8 cellular contexts compared by ENCODE assay signal in genomic region chr17:27457731-27458523, GRCh38.
A peak's percentile ranks its signal among the peaks of the same experiment; 100 is the strongest.
DNase-seq lines count a peak whose midpoint lies in the region; ATAC-seq and TF ChIP-seq lines count a peak whose summit lies in the region.

No MANE protein-coding gene starts in this region.

- no peak for ATAC-seq in GM18858 (IDR thresholded peaks at IDR 0.05; ENCODE audit: unreplicated experiment)

- H3K36me3 ChIP-seq in brain microvascular endothelial cell (replicated peaks) = peaks cover 3% of the 10 kb centered on the region

- H3K27ac ChIP-seq in brain microvascular endothelial cell = peak overlapping the region; percentile 61

- H3K27me3 ChIP-seq in brain microvascular endothelial cell (replicated peaks) = no peaks in the 10 kb centered on the region

- H3K4me3 ChIP-seq in brain microvascular endothelial cell (ENCODE audit: low read depth, low read length) = peak overlapping the region; percentile 89

- DNase-seq in NOMO-1 treated with DMSO at 0.1 percent for 48 hours (lab: John Stamatoyannopoulos, UW; ENCODE audit: unreplicated experiment) (peak; percentile 26), NOMO-1 treated with dmso at 0.1 percent for 144 hours (lab: John Stamatoyannopoulos, UW; ENCODE audit: unreplicated experiment) (no peak), NCI-H1105 treated with DMSO at 0.1 percent for 48 hours (lab: John Stamatoyannopoulos, UW) (peak; percentile 75), brain microvascular endothelial cell (no peak), midbrain (lab: John Stamatoyannopoulos, UW) (peak; percentile 28), middle frontal gyrus (ENCODE audit: extremely low spot score, low spot score) (no peak)
- no peak for DNase-seq in activated CD4-positive, CD25-positive, alpha-beta regulatory T cell treated with anti-CD3 and anti-CD28 coated beads, Interleukin-2, amount 50 U/mL, for 72 hours

- in situ Hi-C loops in brain microvascular endothelial cell (cut with HindIII; ENCODE audit: low pct_ligation_motif_present, low sequenced_read_pairs) = no loop called here

- TF ChIP-seq CTCF in brain microvascular endothelial cell (IDR thresholded peaks at IDR 0.05; ENCODE audit: low read depth, low read length, missing control alignments) = no peak

Comparison
In these comparisons a context has a peak if more than half of its experiments do, and no peak if none do; other contexts are left out.
1. DNase-seq: peak in NOMO-1 treated with DMSO at 0.1 percent for 48 hours (single experiment), NCI-H1105 treated with DMSO at 0.1 percent for 48 hours (single experiment) and midbrain (single experiment); none in NOMO-1 treated with dmso at 0.1 percent for 144 hours (single experiment), brain microvascular endothelial cell (single experiment), middle frontal gyrus (single experiment) and activated CD4-positive, CD25-positive, alpha-beta regulatory T cell treated with anti-CD3 and anti-CD28 coated beads, Interleukin-2, amount 50 U/mL, for 72 hours (single experiment).